ENCODE assay signal across 7 cellular contexts in genomic region chr19:10290876-10291553, GRCh38. TPM values are rescaled to one million over a fixed set of nuclear protein-coding genes. Genes with fewer than 3 reads are reported as not detected.
A peak's percentile ranks its signal among the peaks of the same experiment; 100 is the strongest.
DNase-seq lines count a peak whose midpoint lies in the region; ATAC-seq and TF ChIP-seq lines count a peak whose summit lies in the region.

No MANE protein-coding gene starts in this region.

- peak overlapping the region; percentile 10 for H3K27ac Mint-ChIP-seq in activated T-helper 17 cell treated with anti-CD3 and anti-CD28 coated beads, Interleukin-2, amount 50 U/mL, for 72 hours

- no peaks in the 10 kb centered on the region for H3K9me3 Mint-ChIP-seq in activated T-helper 17 cell treated with anti-CD3 and anti-CD28 coated beads, Interleukin-2, amount 50 U/mL, for 72 hours

- H3K9me3 ChIP-seq in cardiac muscle cell (ENCODE audit: low read depth), result no peaks in the 10 kb centered on the region

- H3K36me3 ChIP-seq in cardiac muscle cell (no peaks in the 10 kb centered on the region), rectal smooth muscle tissue (ENCODE audit: control insufficient read depth, insufficient read depth, low read length) (no peaks in the 10 kb centered on the region)

- peaks cover 90% of the 10 kb centered on the region for H3K27me3 ChIP-seq in cardiac muscle cell
- H3K27me3 ChIP-seq in rectal smooth muscle tissue (ENCODE audit: control insufficient read depth, insufficient read depth, low read length), result peaks cover 68% of the 10 kb centered on the region

- H3K4me1 Mint-ChIP-seq in activated T-helper 17 cell treated with anti-CD3 and anti-CD28 coated beads, Interleukin-2, amount 50 U/mL, for 72 hours, result peaks cover 37% of the 10 kb centered on the region

- H3K9ac ChIP-seq in rectal smooth muscle tissue (ENCODE audit: low read length), result no peak overlapping the region

- H3K4me1 ChIP-seq in cardiac muscle cell (ENCODE audit: low read depth) (no peaks in the 10 kb centered on the region), rectal smooth muscle tissue (ENCODE audit: control insufficient read depth, insufficient read depth, low read length) (peaks cover 13% of the 10 kb centered on the region)

- no peak overlapping the region for H3K27ac ChIP-seq in cardiac muscle cell
- no peak overlapping the region for H3K27ac ChIP-seq in rectal smooth muscle tissue (ENCODE audit: low read depth, low read length)

- H3K36me3 Mint-ChIP-seq in activated T-helper 17 cell treated with anti-CD3 and anti-CD28 coated beads, Interleukin-2, amount 50 U/mL, for 72 hours (ENCODE audit: low read depth), result peaks cover 28% of the 10 kb centered on the region

- DNase-seq in GM10266 (ENCODE audit: extremely low spot score) (peak; percentile 82), NCI-H2171 treated with DMSO at 0.1 percent for 48 hours (lab: John Stamatoyannopoulos, UW) (peak; percentile 33), cardiac muscle cell (ENCODE audit: low read depth in 1 of 2, low spot score in 1 of 2) (peak; percentile 54 to 61)

- TF ChIP-seq CTCF in GM10266 (IDR thresholded peaks at IDR 0.05; ENCODE audit: control insufficient read depth, insufficient read depth, low read depth, missing control alignments), result no peak
- TF ChIP-seq CTCF in cardiac muscle cell (IDR thresholded peaks at IDR 0.05; ENCODE audit: low read depth, low read length), result no peak

- ATAC-seq in activated T-helper 17 cell treated with anti-CD3 and anti-CD28 coated beads, Interleukin-2, amount 50 U/mL, for 72 hours (replicated peaks), result peak; percentile 14
- ATAC-seq in HG02973 (IDR thresholded peaks at IDR 0.05; ENCODE audit: unreplicated experiment) (no peak), HG03159 (IDR thresholded peaks at IDR 0.05; ENCODE audit: unreplicated experiment) (no peak)

- H3K4me3 ChIP-seq in cardiac muscle cell (peak overlapping the region; percentile 50), rectal smooth muscle tissue (ENCODE audit: low read length) (peak overlapping the region; percentile 56)

- peaks cover 38% of the 10 kb centered on the region for H3K27me3 Mint-ChIP-seq in activated T-helper 17 cell treated with anti-CD3 and anti-CD28 coated beads, Interleukin-2, amount 50 U/mL, for 72 hours

- peak overlapping the region; percentile 74 for H3K4me3 Mint-ChIP-seq in activated T-helper 17 cell treated with anti-CD3 and anti-CD28 coated beads, Interleukin-2, amount 50 U/mL, for 72 hours

RNA-seq across cellular contexts. Expression of gene ICAM5, which starts 1.3 kb away (rescaled TPM):
- 1 to 10 TPM in 1 of 2 donors, under 1 TPM in 1; 0.71 to 8.6 TPM for total RNA-seq in activated T-helper 17 cell treated with anti-CD3 and anti-CD28 coated beads, Interleukin-2, amount 50 U/mL, for 72 hours
- total RNA-seq in cardiac muscle cell, result 22.9 and 53.0 TPM in 2 replicates
- polyA plus RNA-seq in cardiac muscle cell, result 21.0 and 31.9 TPM in 2 replicates

RNA-seq across cellular contexts. Expression of gene ICAM4, which starts 4.3 kb away (rescaled TPM):
- total RNA-seq in activated T-helper 17 cell treated with anti-CD3 and anti-CD28 coated beads, Interleukin-2, amount 50 U/mL, for 72 hours, result 1 to 10 TPM in 1 of 2 donors, under 1 TPM in 1; 0.78 to 2.2 TPM
- total RNA-seq in cardiac muscle cell, result 21.8 and 23.4 TPM in 2 replicates
- 19.0 and 24.0 TPM in 2 replicates for polyA plus RNA-seq in cardiac muscle cell

RNA-seq across cellular contexts. Expression of gene ZGLP1, which starts 18.6 kb away (rescaled TPM):
- 1 to 10 TPM; 5.4 to 6.6 TPM for total RNA-seq in activated T-helper 17 cell treated with anti-CD3 and anti-CD28 coated beads, Interleukin-2, amount 50 U/mL, for 72 hours
- total RNA-seq in cardiac muscle cell, result 4.1 and 9.3 TPM in 2 replicates
- polyA plus RNA-seq in cardiac muscle cell, result 6.2 and 12.2 TPM in 2 replicates

RNA-seq across cellular contexts. Expression of gene ICAM1, which starts 20.1 kb away (rescaled TPM):
- total RNA-seq in activated T-helper 17 cell treated with anti-CD3 and anti-CD28 coated beads, Interleukin-2, amount 50 U/mL, for 72 hours, result 10 to 100 TPM; 47.8 to 88.5 TPM
- 0.18 and 0.57 TPM in 2 replicates for total RNA-seq in cardiac muscle cell
- 0.50 and 0.77 TPM in 2 replicates for polyA plus RNA-seq in cardiac muscle cell

RNA-seq across cellular contexts. Expression of gene FDX2, which starts 24.8 kb away (rescaled TPM):
- 10 to 100 TPM; 12.3 to 20.1 TPM for total RNA-seq in activated T-helper 17 cell treated with anti-CD3 and anti-CD28 coated beads, Interleukin-2, amount 50 U/mL, for 72 hours
- total RNA-seq in cardiac muscle cell, result 28.9 and 42.9 TPM in 2 replicates
- 40.9 and 70.9 TPM in 2 replicates for polyA plus RNA-seq in cardiac muscle cell
